ENCODE assay signal across 10 cellular contexts in genomic region chr12:26749781-26750180, GRCh38.
DNase-seq lines count a peak whose midpoint lies in the region; ATAC-seq and TF ChIP-seq lines count a peak whose summit lies in the region.
"Had no signal": no experiment of that assay in that cellular context is flagged by ENCODE, and none has a peak within 500 bp of the region (broad histone marks: within the 10 kb centered on the region; RNA-seq: fewer than 3 reads in every experiment).

No MANE protein-coding gene starts in this region.

- peak; percentile 83 for ATAC-seq in GM18502 (IDR thresholded peaks at IDR 0.05; ENCODE audit: poor library complexity, unreplicated experiment)
- ATAC-seq in GM19438 (IDR thresholded peaks at IDR 0.05; ENCODE audit: low read depth, unreplicated experiment) = peak; percentile 70
- ATAC-seq in HG03039 (IDR thresholded peaks at IDR 0.05; ENCODE audit: unreplicated experiment) = peak; percentile 59
- ATAC-seq in activated T-helper 17 cell treated with anti-CD3 and anti-CD28 coated beads, Interleukin-2, amount 50 U/mL, for 72 hours (replicated peaks) = peak; percentile 44
- no peak for ATAC-seq in gastroesophageal sphincter

- H3K9me3 ChIP-seq in gastroesophageal sphincter (no peaks in the 10 kb centered on the region), thyroid gland (no peaks in the 10 kb centered on the region)

- intact Hi-C loops in thyroid gland (cut with DNase I) = no loop called here

- DNase-seq in NCI-H2107 treated with DMSO at 0.1 percent for 48 hours (lab: John Stamatoyannopoulos, UW; ENCODE audit: unreplicated experiment) (no peak), inferior parietal cortex (ENCODE audit: extremely low spot score) (no peak), thyroid gland (no peak)
- DNase-seq: nucleus accumbens had no signal

- H3K4me1 ChIP-seq in gastroesophageal sphincter (peaks cover 0 to 8% (median 0%) of the 10 kb centered on the region in 3 donors), thyroid gland (no peaks in the 10 kb centered on the region)

- H3K4me3 ChIP-seq in gastroesophageal sphincter (no peak overlapping the region), thyroid gland (replicated peaks in 1 of 3) (no peak overlapping the region)
- H3K4me3 ChIP-seq: SK-N-MC had no signal

- peaks cover 36% of the 10 kb centered on the region for H3K4me1 Mint-ChIP-seq in activated T-helper 17 cell treated with anti-CD3 and anti-CD28 coated beads, Interleukin-2, amount 50 U/mL, for 72 hours

- no peak for TF ChIP-seq EP300 in gastroesophageal sphincter (IDR thresholded peaks at IDR 0.05)

- H3K4me3 Mint-ChIP-seq in activated T-helper 17 cell treated with anti-CD3 and anti-CD28 coated beads, Interleukin-2, amount 50 U/mL, for 72 hours = peak overlapping the region; percentile 61

- H3K27me3 ChIP-seq in gastroesophageal sphincter (no peaks in the 10 kb centered on the region), thyroid gland (no peaks in the 10 kb centered on the region)

- no peaks in the 10 kb centered on the region for H3K27me3 Mint-ChIP-seq in activated T-helper 17 cell treated with anti-CD3 and anti-CD28 coated beads, Interleukin-2, amount 50 U/mL, for 72 hours

- TF ChIP-seq POLR2A in gastroesophageal sphincter (IDR thresholded peaks at IDR 0.05) = no peak
- TF ChIP-seq POLR2A in thyroid gland (IDR thresholded peaks at IDR 0.05) = no peak

- H3K27ac Mint-ChIP-seq in activated T-helper 17 cell treated with anti-CD3 and anti-CD28 coated beads, Interleukin-2, amount 50 U/mL, for 72 hours = peak overlapping the region; percentile 93

- no peaks in the 10 kb centered on the region for H3K9me3 Mint-ChIP-seq in activated T-helper 17 cell treated with anti-CD3 and anti-CD28 coated beads, Interleukin-2, amount 50 U/mL, for 72 hours

- no peaks in the 10 kb centered on the region for H3K36me3 ChIP-seq in gastroesophageal sphincter
- H3K36me3 ChIP-seq in thyroid gland = no peaks in the 10 kb centered on the region

- H3K27ac ChIP-seq in gastroesophageal sphincter (no peak overlapping the region), thyroid gland (no peak overlapping the region)
- H3K27ac ChIP-seq: SK-N-MC had no signal

- no peak for TF ChIP-seq CTCF in gastroesophageal sphincter (IDR thresholded peaks at IDR 0.05)
- no peak for TF ChIP-seq CTCF in thyroid gland (IDR thresholded peaks at IDR 0.05)

- H3K36me3 Mint-ChIP-seq in activated T-helper 17 cell treated with anti-CD3 and anti-CD28 coated beads, Interleukin-2, amount 50 U/mL, for 72 hours (ENCODE audit: low read depth) = peaks cover 9% of the 10 kb centered on the region
